ENCODE assay signal across 32 cellular contexts in genomic region chr3:54047568-54047967, GRCh38.
"Had no signal": no experiment of that assay in that cellular context is flagged by ENCODE, and none has a peak within 500 bp of the region (broad histone marks: within the 10 kb centered on the region; RNA-seq: fewer than 3 reads in every experiment).

No MANE protein-coding gene starts in this region.

- H3K4me1 Mint-ChIP-seq: activated naive CD4-positive, alpha-beta T cell treated with anti-CD3 and anti-CD28 coated beads, Interleukin-2, amount 10 ng/mL, durations not matched to agents 7 days and 5 days; activated naive CD8-positive, alpha-beta T cell treated with anti-CD3 and anti-CD28 coated beads, Interleukin-2, amount 10 ng/mL, durations not matched to agents 7 days and 5 days; naive thymus-derived CD8-positive, alpha-beta T cell; neural crest cell had no signal

- H3K9me3 ChIP-seq: ascending aorta, esophagus muscularis mucosa, gastroesophageal sphincter, psoas muscle, thoracic aorta had no signal

- H3K4me3 ChIP-seq: ascending aorta, esophagus muscularis mucosa, gastroesophageal sphincter, psoas muscle, thoracic aorta had no signal

- H3K9ac ChIP-seq: parathyroid adenoma had no signal

- H3K27ac Mint-ChIP-seq: activated naive CD4-positive, alpha-beta T cell treated with anti-CD3 and anti-CD28 coated beads, Interleukin-2, amount 10 ng/mL, durations not matched to agents 7 days and 5 days; activated naive CD8-positive, alpha-beta T cell treated with anti-CD3 and anti-CD28 coated beads, Interleukin-2, amount 10 ng/mL, durations not matched to agents 7 days and 5 days; activated T-helper 1 cell treated with anti-CD3 and anti-CD28 coated beads, Interleukin-12 subunit alpha, Interleukin-12 subunit beta, Interleukin-2, Interleukin-4 antibody, amounts not matched to agents 30 ng/mL and 10 ng/mL and 1 ng/mL, durations not matched to agents 14 hours and 24 hours and 36 hours; naive thymus-derived CD8-positive, alpha-beta T cell; T-helper 1 cell treated with Interleukin-12 subunit alpha and Interleukin-12 subunit beta and Interleukin-4 antibody, amounts not matched to agents 30 μg/mL and 1 μg/mL, for 36 hours had no signal

- H3K4me1 ChIP-seq: ascending aorta, gastroesophageal sphincter, parathyroid adenoma, psoas muscle had no signal

- H3K27me3 ChIP-seq: ascending aorta, esophagus muscularis mucosa, gastroesophageal sphincter had no signal

- ATAC-seq: activated CD4-positive, CD25-positive, alpha-beta regulatory T cell treated with anti-CD3 and anti-CD28 coated beads, Interleukin-2, amount 50 U/mL, for 24 hours; gastroesophageal sphincter; naive thymus-derived CD8-positive, alpha-beta T cell; psoas muscle; stimulated activated naive CD8-positive, alpha-beta T cell treated with anti-CD3 and anti-CD28 coated beads, Interleukin-15, Interleukin-2, amounts not matched to agents 100 U/mL and 50 U/mL, for 24 hours had no signal

- H3K36me3 Mint-ChIP-seq: activated naive CD4-positive, alpha-beta T cell treated with anti-CD3 and anti-CD28 coated beads, Interleukin-2, amount 10 ng/mL, durations not matched to agents 7 days and 5 days; activated naive CD8-positive, alpha-beta T cell treated with anti-CD3 and anti-CD28 coated beads, Interleukin-2, amount 10 ng/mL, durations not matched to agents 7 days and 5 days; naive thymus-derived CD8-positive, alpha-beta T cell had no signal

- H3K36me3 ChIP-seq: ascending aorta, esophagus muscularis mucosa, gastroesophageal sphincter, thoracic aorta had no signal

- H2AFZ ChIP-seq: parathyroid adenoma had no signal

- FAIRE-seq: colon, keratinocyte, TTC549 had no signal

- H3K27ac ChIP-seq: ascending aorta, esophagus muscularis mucosa, gastroesophageal sphincter, parathyroid adenoma, psoas muscle, thoracic aorta, VCaP had no signal

- H3K9me3 Mint-ChIP-seq: activated naive CD4-positive, alpha-beta T cell treated with anti-CD3 and anti-CD28 coated beads, Interleukin-2, amount 10 ng/mL, durations not matched to agents 7 days and 5 days; activated naive CD8-positive, alpha-beta T cell treated with anti-CD3 and anti-CD28 coated beads, Interleukin-2, amount 10 ng/mL, durations not matched to agents 7 days and 5 days; activated T-helper 1 cell treated with anti-CD3 and anti-CD28 coated beads, Interleukin-12 subunit alpha, Interleukin-12 subunit beta, Interleukin-2, Interleukin-4 antibody, amounts not matched to agents 30 ng/mL and 10 ng/mL and 1 ng/mL, durations not matched to agents 14 hours and 24 hours and 36 hours; naive thymus-derived CD8-positive, alpha-beta T cell; neural crest cell; T-helper 1 cell treated with Interleukin-12 subunit alpha and Interleukin-12 subunit beta and Interleukin-4 antibody, amounts not matched to agents 30 μg/mL and 1 μg/mL, for 36 hours had no signal

- DNase-seq: activated CD4-positive, alpha-beta T cell treated with anti-CD3 and anti-CD28 coated beads for 48 hours; activated CD4-positive, alpha-beta T cell treated with anti-CD3 and anti-CD28 coated beads, Interleukin-2, amount 50 U/mL, for 48 hours; activated CD8-positive, alpha-beta memory T cell treated with anti-CD3 and anti-CD28 coated beads, Interleukin-2, amount 50 U/mL, for 4 hours; activated gamma-delta T cell; activated naive CD4-positive, alpha-beta T cell treated with anti-CD3 and anti-CD28 coated beads, Interleukin-2, amount 10 ng/mL, durations not matched to agents 7 days and 5 days; activated naive CD8-positive, alpha-beta T cell treated with anti-CD3 and anti-CD28 coated beads, Interleukin-2, amount 10 ng/mL, durations not matched to agents 7 days and 5 days; activated T-cell treated with anti-CD3 and anti-CD28 coated beads, Interleukin-2, amount 50 U/mL, for 1 hour; dermis blood vessel endothelial cell; effector CD4-positive, alpha-beta T cell; hippocampal formation; left colon; midbrain; naive thymus-derived CD8-positive, alpha-beta T cell; nucleus accumbens; psoas muscle; stimulated activated CD4-positive, alpha-beta T cell treated with anti-CD3 and anti-CD28 coated beads, Interleukin-2, amount 100 ng/mL, for 48 hours; stimulated activated naive CD8-positive, alpha-beta T cell treated with anti-CD3 and anti-CD28 coated beads, Interleukin-15, Interleukin-2, amounts not matched to agents 100 U/mL and 50 U/mL, for 24 hours; T-helper 9 cell; trophoblast cell had no signal

- H3K79me2 ChIP-seq: parathyroid adenoma had no signal

- H3K4me3 Mint-ChIP-seq: activated naive CD4-positive, alpha-beta T cell treated with anti-CD3 and anti-CD28 coated beads, Interleukin-2, amount 10 ng/mL, durations not matched to agents 7 days and 5 days; activated naive CD8-positive, alpha-beta T cell treated with anti-CD3 and anti-CD28 coated beads, Interleukin-2, amount 10 ng/mL, durations not matched to agents 7 days and 5 days; activated T-helper 1 cell treated with anti-CD3 and anti-CD28 coated beads, Interleukin-12 subunit alpha, Interleukin-12 subunit beta, Interleukin-2, Interleukin-4 antibody, amounts not matched to agents 30 ng/mL and 10 ng/mL and 1 ng/mL, durations not matched to agents 14 hours and 24 hours and 36 hours; naive thymus-derived CD8-positive, alpha-beta T cell; neural crest cell; T-helper 1 cell treated with Interleukin-12 subunit alpha and Interleukin-12 subunit beta and Interleukin-4 antibody, amounts not matched to agents 30 μg/mL and 1 μg/mL, for 36 hours had no signal
